39 cellular contexts compared by ENCODE assay signal in the genomic region with DNA sequence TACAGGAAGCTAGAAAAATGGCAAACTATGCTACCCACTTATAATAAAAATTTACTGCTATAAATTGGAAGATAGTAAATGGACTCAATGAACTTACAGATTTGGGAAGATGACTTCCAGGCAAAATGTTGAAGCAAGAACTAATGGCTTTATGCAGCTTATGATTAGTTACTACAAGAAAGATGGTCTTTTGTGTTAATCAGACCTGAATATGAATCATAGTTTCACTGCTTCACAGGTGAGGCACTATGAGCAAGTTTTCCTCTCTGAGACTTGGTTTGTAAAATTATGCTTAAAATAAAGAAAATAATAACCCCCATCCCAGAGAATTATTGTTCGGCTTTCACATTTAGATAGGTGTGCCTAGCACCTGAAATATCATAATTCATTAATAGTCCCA. TPM values are rescaled to one million over a fixed set of nuclear protein-coding genes. Genes with fewer than 3 reads are reported as not detected.
"Had no signal": no experiment of that assay in that cellular context is flagged by ENCODE, and none has a peak within 500 bp of the region (broad histone marks: within the 10 kb centered on the region; RNA-seq: fewer than 3 reads in every experiment).

No MANE protein-coding gene starts in this region.

- H3K27me3 ChIP-seq: ascending aorta, cardiac muscle cell had no signal

- H3K27ac Mint-ChIP-seq: activated B cell treated with CpG ODN at 0.5 μM for 24 hours; activated CD4-positive, alpha-beta memory T cell treated with anti-CD3 and anti-CD28 coated beads for 36 hours; activated CD4-positive, alpha-beta T cell treated with anti-CD3 and anti-CD28 coated beads, Interleukin-2, amount 10 ng/mL, durations not matched to agents 24 days and 14 days; activated CD8-positive, alpha-beta T cell treated with anti-CD3 and anti-CD28 coated beads for 36 hours; activated naive CD4-positive, alpha-beta T cell treated with anti-CD3 and anti-CD28 coated beads for 36 hours; activated naive CD8-positive, alpha-beta T cell; activated naive CD8-positive, alpha-beta T cell treated with anti-CD3 and anti-CD28 coated beads, Interleukin-2, amount 10 ng/mL, durations not matched to agents 7 days and 5 days; activated naive CD8-positive, alpha-beta T cell treated with anti-CD3 and anti-CD28 coated beads, Interleukin-2, amount 50 U/mL, for 24 hours; activated T-cell treated with anti-CD3 and anti-CD28 coated beads, Interleukin-2, amount 50 U/mL, for 72 hours; activated T-helper 1 cell treated with anti-CD3 and anti-CD28 coated beads, Interleukin-12 subunit alpha, Interleukin-12 subunit beta, Interleukin-2, Interleukin-4 antibody, amounts not matched to agents 30 ng/mL and 10 ng/mL and 1 ng/mL, durations not matched to agents 14 hours and 24 hours and 36 hours; activated T-helper 17 cell treated with anti-CD3 and anti-CD28 coated beads, Interleukin-2, amount 50 U/mL, for 72 hours; brain; T-helper 1 cell treated with Interleukin-12 subunit alpha and Interleukin-12 subunit beta and Interleukin-4 antibody, amounts not matched to agents 30 μg/mL and 1 μg/mL, for 36 hours; T-helper 2 cell treated with Interferon-gamma antibody and Interleukin-4, amounts not matched to agents 5 μg/mL and 100 μg/mL, for 36 hours had no signal

- FAIRE-seq: TTC549 had no signal

- H3K36me3 Mint-ChIP-seq: activated CD4-positive, alpha-beta memory T cell treated with anti-CD3 and anti-CD28 coated beads for 36 hours; activated naive CD8-positive, alpha-beta T cell; activated naive CD8-positive, alpha-beta T cell treated with anti-CD3 and anti-CD28 coated beads, Interleukin-2, amount 10 ng/mL, durations not matched to agents 7 days and 5 days had no signal

- H3K36me3 ChIP-seq: ascending aorta, cardiac muscle cell had no signal

- ATAC-seq: activated CD8-positive, alpha-beta T cell treated with anti-CD3 and anti-CD28 coated beads for 36 hours; activated naive CD8-positive, alpha-beta T cell treated with anti-CD3 and anti-CD28 coated beads, Interleukin-2, amount 50 U/mL, for 24 hours; activated T-cell treated with anti-CD3 and anti-CD28 coated beads, Interleukin-2, amount 50 U/mL, for 4 hours; activated T-cell treated with anti-CD3 and anti-CD28 coated beads, Interleukin-2, amount 50 U/mL, for 72 hours; activated T-helper 17 cell treated with anti-CD3 and anti-CD28 coated beads, Interleukin-2, amount 50 U/mL, for 72 hours had no signal

- H3K9me3 ChIP-seq: ascending aorta had no signal

- H3K4me3 ChIP-seq: ascending aorta, cardiac muscle cell had no signal

- H3K4me3 Mint-ChIP-seq: activated B cell treated with CpG ODN at 0.5 μM for 24 hours; activated CD4-positive, alpha-beta memory T cell treated with anti-CD3 and anti-CD28 coated beads for 36 hours; activated CD4-positive, alpha-beta T cell treated with anti-CD3 and anti-CD28 coated beads, Interleukin-2, amount 10 ng/mL, durations not matched to agents 24 days and 14 days; activated CD8-positive, alpha-beta T cell treated with anti-CD3 and anti-CD28 coated beads for 36 hours; activated naive CD4-positive, alpha-beta T cell treated with anti-CD3 and anti-CD28 coated beads for 36 hours; activated naive CD8-positive, alpha-beta T cell; activated naive CD8-positive, alpha-beta T cell treated with anti-CD3 and anti-CD28 coated beads, Interleukin-2, amount 10 ng/mL, durations not matched to agents 7 days and 5 days; activated naive CD8-positive, alpha-beta T cell treated with anti-CD3 and anti-CD28 coated beads, Interleukin-2, amount 50 U/mL, for 24 hours; activated T-cell treated with anti-CD3 and anti-CD28 coated beads, Interleukin-2, amount 50 U/mL, for 4 hours; activated T-cell treated with anti-CD3 and anti-CD28 coated beads, Interleukin-2, amount 50 U/mL, for 72 hours; activated T-helper 1 cell treated with anti-CD3 and anti-CD28 coated beads, Interleukin-12 subunit alpha, Interleukin-12 subunit beta, Interleukin-2, Interleukin-4 antibody, amounts not matched to agents 30 ng/mL and 10 ng/mL and 1 ng/mL, durations not matched to agents 14 hours and 24 hours and 36 hours; activated T-helper 17 cell treated with anti-CD3 and anti-CD28 coated beads, Interleukin-2, amount 50 U/mL, for 72 hours; brain; central memory CD8-positive, alpha-beta T cell; T-helper 1 cell treated with Interleukin-12 subunit alpha and Interleukin-12 subunit beta and Interleukin-4 antibody, amounts not matched to agents 30 μg/mL and 1 μg/mL, for 36 hours; T-helper 2 cell treated with Interferon-gamma antibody and Interleukin-4, amounts not matched to agents 5 μg/mL and 100 μg/mL, for 36 hours had no signal

- H3K4me1 Mint-ChIP-seq: activated B cell treated with CpG ODN at 0.5 μM for 24 hours; activated CD4-positive, alpha-beta T cell treated with anti-CD3 and anti-CD28 coated beads, Interleukin-2, amount 10 ng/mL, durations not matched to agents 24 days and 14 days; activated naive CD8-positive, alpha-beta T cell treated with anti-CD3 and anti-CD28 coated beads, Interleukin-2, amount 10 ng/mL, durations not matched to agents 7 days and 5 days; activated naive CD8-positive, alpha-beta T cell treated with anti-CD3 and anti-CD28 coated beads, Interleukin-2, amount 50 U/mL, for 24 hours; activated T-helper 17 cell treated with anti-CD3 and anti-CD28 coated beads, Interleukin-2, amount 50 U/mL, for 72 hours; central memory CD8-positive, alpha-beta T cell had no signal

- H3K4me1 ChIP-seq: ascending aorta had no signal

- DNase-seq: activated B cell treated with CpG ODN at 0.5 μM for 24 hours; activated CD4-positive, alpha-beta memory T cell treated with anti-CD3 and anti-CD28 coated beads for 36 hours; activated CD4-positive, alpha-beta T cell treated with anti-CD3 and anti-CD28 coated beads for 4 hours; activated CD4-positive, alpha-beta T cell treated with anti-CD3 and anti-CD28 coated beads, Interleukin-2, amount 10 ng/mL, durations not matched to agents 24 days and 14 days; activated CD4-positive, alpha-beta T cell treated with anti-CD3 and anti-CD28 coated beads, Interleukin-2, amount 50 U/mL, for 1 hour; activated CD4-positive, alpha-beta T cell treated with anti-CD3 and anti-CD28 coated beads, Interleukin-2, amount 50 U/mL, for 4 hours; activated CD4-positive, CD25-positive, alpha-beta regulatory T cell treated with anti-CD3 and anti-CD28 coated beads, Interleukin-2, amount 50 U/mL, for 72 hours; activated CD8-positive, alpha-beta memory T cell treated with anti-CD3 and anti-CD28 coated beads, Interleukin-2, amount 50 U/mL, for 4 hours; activated CD8-positive, alpha-beta T cell treated with anti-CD3 and anti-CD28 coated beads for 36 hours; activated effector memory CD4-positive, alpha-beta T cell treated with anti-CD3 and anti-CD28 coated beads, Interleukin-2, amount 50 U/mL, for 16 hours; activated gamma-delta T cell treated with Interleukin-2 at 50 U/mL for 16 hours; activated naive CD4-positive, alpha-beta T cell; activated naive CD4-positive, alpha-beta T cell treated with anti-CD3 and anti-CD28 coated beads for 36 hours; activated naive CD4-positive, alpha-beta T cell treated with anti-CD3 and anti-CD28 coated beads, Interleukin-2, amount 50 U/mL, for 16 hours; activated naive CD8-positive, alpha-beta T cell treated with anti-CD3 and anti-CD28 coated beads, Interleukin-2, amount 10 ng/mL, durations not matched to agents 7 days and 5 days; activated naive CD8-positive, alpha-beta T cell treated with anti-CD3 and anti-CD28 coated beads, Interleukin-2, amount 50 U/mL, for 24 hours; activated T-cell treated with anti-CD3 and anti-CD28 coated beads for 4 hours; activated T-cell treated with anti-CD3 and anti-CD28 coated beads, Interleukin-2, amount 50 U/mL, for 1 hour; activated T-cell treated with anti-CD3 and anti-CD28 coated beads, Interleukin-2, amount 50 U/mL, for 4 hours; activated T-cell treated with anti-CD3 and anti-CD28 coated beads, Interleukin-2, amount 50 U/mL, for 72 hours; amygdala; anterior cingulate cortex; caudate nucleus; cerebellar nuclear complex; T-helper 1 cell; T-helper 2 cell; T-helper 9 cell had no signal

- H3K9me3 Mint-ChIP-seq: activated CD4-positive, alpha-beta memory T cell treated with anti-CD3 and anti-CD28 coated beads for 36 hours; activated CD4-positive, alpha-beta T cell treated with anti-CD3 and anti-CD28 coated beads, Interleukin-2, amount 10 ng/mL, durations not matched to agents 24 days and 14 days; activated naive CD4-positive, alpha-beta T cell treated with anti-CD3 and anti-CD28 coated beads for 36 hours; activated naive CD8-positive, alpha-beta T cell treated with anti-CD3 and anti-CD28 coated beads, Interleukin-2, amount 10 ng/mL, durations not matched to agents 7 days and 5 days; activated T-cell treated with anti-CD3 and anti-CD28 coated beads, Interleukin-2, amount 50 U/mL, for 4 hours; activated T-helper 1 cell treated with anti-CD3 and anti-CD28 coated beads, Interleukin-12 subunit alpha, Interleukin-12 subunit beta, Interleukin-2, Interleukin-4 antibody, amounts not matched to agents 30 ng/mL and 10 ng/mL and 1 ng/mL, durations not matched to agents 14 hours and 24 hours and 36 hours; activated T-helper 17 cell treated with anti-CD3 and anti-CD28 coated beads, Interleukin-2, amount 50 U/mL, for 72 hours; central memory CD8-positive, alpha-beta T cell; T-helper 1 cell treated with Interleukin-12 subunit alpha and Interleukin-12 subunit beta and Interleukin-4 antibody, amounts not matched to agents 30 μg/mL and 1 μg/mL, for 36 hours had no signal

- H3K27ac ChIP-seq: ascending aorta, cardiac muscle cell, VCaP had no signal

- H3K27me3 Mint-ChIP-seq: activated B cell treated with CpG ODN at 0.5 μM for 24 hours; activated CD4-positive, alpha-beta memory T cell treated with anti-CD3 and anti-CD28 coated beads for 36 hours; activated CD4-positive, alpha-beta T cell treated with anti-CD3 and anti-CD28 coated beads, Interleukin-2, amount 10 ng/mL, durations not matched to agents 24 days and 14 days; activated CD8-positive, alpha-beta T cell treated with anti-CD3 and anti-CD28 coated beads for 36 hours; activated naive CD8-positive, alpha-beta T cell treated with anti-CD3 and anti-CD28 coated beads, Interleukin-2, amount 10 ng/mL, durations not matched to agents 7 days and 5 days; activated T-helper 17 cell treated with anti-CD3 and anti-CD28 coated beads, Interleukin-2, amount 50 U/mL, for 72 hours; brain; central memory CD8-positive, alpha-beta T cell had no signal

RNA-seq across cellular contexts. Expression of gene DCN, which starts 19.8 kb away (rescaled TPM):
- total RNA-seq: activated B cell treated with CpG ODN at 0.5 μM for 24 hours; activated CD4-positive, alpha-beta memory T cell treated with anti-CD3 and anti-CD28 coated beads for 36 hours; activated CD4-positive, alpha-beta T cell treated with anti-CD3 and anti-CD28 coated beads, Interleukin-2, amount 10 ng/mL, durations not matched to agents 24 days and 14 days; activated CD8-positive, alpha-beta memory T cell treated with anti-CD3 and anti-CD28 coated beads for 36 hours; activated CD8-positive, alpha-beta T cell treated with anti-CD3 and anti-CD28 coated beads for 36 hours; activated naive CD4-positive, alpha-beta T cell treated with anti-CD3 and anti-CD28 coated beads for 36 hours; activated naive CD8-positive, alpha-beta T cell treated with anti-CD3 and anti-CD28 coated beads, Interleukin-2, amount 10 ng/mL, durations not matched to agents 7 days and 5 days; activated T-cell treated with anti-CD3 and anti-CD28 coated beads, Interleukin-2, amount 50 U/mL, for 72 hours; activated T-helper 1 cell treated with anti-CD3 and anti-CD28 coated beads, Interleukin-12 subunit alpha, Interleukin-12 subunit beta, Interleukin-2, Interleukin-4 antibody, amounts not matched to agents 30 ng/mL and 10 ng/mL and 1 ng/mL, durations not matched to agents 14 hours and 24 hours and 36 hours; activated T-helper 17 cell treated with anti-CD3 and anti-CD28 coated beads, Interleukin-2, amount 50 U/mL, for 72 hours had no signal
